9 cellular contexts compared by ENCODE assay signal in genomic region chr5:126234563-126235195, GRCh38.
A peak's percentile ranks its signal among the peaks of the same experiment; 100 is the strongest.
DNase-seq lines count a peak whose midpoint lies in the region; ATAC-seq and TF ChIP-seq lines count a peak whose summit lies in the region.
"Had no signal": no experiment of that assay in that cellular context is flagged by ENCODE, and none has a peak within 500 bp of the region (broad histone marks: within the 10 kb centered on the region; RNA-seq: fewer than 3 reads in every experiment).

No MANE protein-coding gene starts in this region.

- H3K4me1 Mint-ChIP-seq in stimulated activated memory B cell treated with anti-CD40 and anti-IgM and Interleukin-4, amounts not matched to agents 10 μg/mL and 1 μg/mL and 100 μg/mL, for 72 hours = no peaks in the 10 kb centered on the region

- no peaks in the 10 kb centered on the region for H3K9me3 Mint-ChIP-seq in stimulated activated memory B cell treated with anti-CD40 and anti-IgM and Interleukin-4, amounts not matched to agents 10 μg/mL and 1 μg/mL and 100 μg/mL, for 72 hours

- H2AFZ ChIP-seq in hepatocyte = no peak overlapping the region

- H3K27me3 Mint-ChIP-seq in stimulated activated memory B cell treated with anti-CD40 and anti-IgM and Interleukin-4, amounts not matched to agents 10 μg/mL and 1 μg/mL and 100 μg/mL, for 72 hours = no peaks in the 10 kb centered on the region

- no peaks in the 10 kb centered on the region for H3K9me3 ChIP-seq in hepatocyte (ENCODE audit: low read depth)

- DNase-seq in GM12864 (ENCODE audit: low read depth) = no peak
- peak; percentile 34 for DNase-seq in SHP77 treated with DMSO at 0.1 percent for 48 hours (lab: John Stamatoyannopoulos, UW)
- DNase-seq in hepatocyte (ENCODE audit: low spot score) = peak; percentile 24
- DNase-seq in GM19240 (ENCODE audit: insufficient read length, low spot score) = no peak
- no peak for DNase-seq in stimulated activated CD4-positive, alpha-beta T cell treated with anti-CD3 and anti-CD28 coated beads, Interleukin-4, amount 100 ng/mL, for 4 hours

- H3K4me2 ChIP-seq in hepatocyte = no peak overlapping the region

- ATAC-seq in HG03175 (IDR thresholded peaks at IDR 0.05; ENCODE audit: unreplicated experiment) = peak; percentile 54
- no peak for ATAC-seq in stimulated activated memory B cell treated with anti-CD40 and anti-IgM and Interleukin-4, amounts not matched to agents 10 μg/mL and 1 μg/mL and 100 μg/mL, for 72 hours
- ATAC-seq in HG03354 (IDR thresholded peaks at IDR 0.05; ENCODE audit: poor library complexity, severe bottlenecking, unreplicated experiment) = no peak

- H3K27ac ChIP-seq in hepatocyte = no peak overlapping the region
- H3K27ac ChIP-seq: skin epidermis had no signal

- no peaks in the 10 kb centered on the region for H3K4me1 ChIP-seq in hepatocyte (ENCODE audit: insufficient read depth)

- H3K36me3 ChIP-seq in hepatocyte (replicated peaks; ENCODE audit: insufficient read depth, low read depth) = no peaks in the 10 kb centered on the region

- H3K27me3 ChIP-seq in hepatocyte = no peaks in the 10 kb centered on the region

- H3K9me2 ChIP-seq in hepatocyte (replicated peaks; ENCODE audit: insufficient read depth) = no peaks in the 10 kb centered on the region

- H4K20me1 ChIP-seq in hepatocyte (ENCODE audit: insufficient read depth, poor library complexity, severe bottlenecking) = no peaks in the 10 kb centered on the region

- WGBS in hepatocyte (ENCODE audit: low lambda C conversion rate, missing lambda C conversion rate) = 42% methylated on average over 7 of the region's 7 CpGs

- no peak overlapping the region for H3K4me3 ChIP-seq in GM12864 (ENCODE audit: low read depth, low read length)
- H3K4me3 ChIP-seq in hepatocyte = no peak overlapping the region
- H3K4me3 ChIP-seq: skin epidermis had no signal

- peak; percentile 80 for TF ChIP-seq CTCF in GM12864 (IDR thresholded peaks at IDR 0.05; ENCODE audit: low read depth, low read length, missing control alignments)
- peak; percentile 46 for TF ChIP-seq CTCF in hepatocyte (IDR thresholded peaks at IDR 0.05; ENCODE audit: poor library complexity)

- no peaks in the 10 kb centered on the region for H3K36me3 Mint-ChIP-seq in stimulated activated memory B cell treated with anti-CD40 and anti-IgM and Interleukin-4, amounts not matched to agents 10 μg/mL and 1 μg/mL and 100 μg/mL, for 72 hours

- H3K27ac Mint-ChIP-seq in stimulated activated memory B cell treated with anti-CD40 and anti-IgM and Interleukin-4, amounts not matched to agents 10 μg/mL and 1 μg/mL and 100 μg/mL, for 72 hours = no peak overlapping the region

- no peaks in the 10 kb centered on the region for H3K79me2 ChIP-seq in hepatocyte

- no peak overlapping the region for H3K4me3 Mint-ChIP-seq in stimulated activated memory B cell treated with anti-CD40 and anti-IgM and Interleukin-4, amounts not matched to agents 10 μg/mL and 1 μg/mL and 100 μg/mL, for 72 hours

Comparison
In these comparisons a context has a peak if more than half of its experiments do, and no peak if none do; other contexts are left out.
1. DNase-seq: peak in SHP77 treated with DMSO at 0.1 percent for 48 hours (single experiment) and hepatocyte (single experiment); none in GM12864 (single experiment), GM19240 (single experiment) and stimulated activated CD4-positive, alpha-beta T cell treated with anti-CD3 and anti-CD28 coated beads, Interleukin-4, amount 100 ng/mL, for 4 hours (0 of 2).